Comparison of ENCODE assay signal across 1 cellular context in genomic region chr1:182029379-182030331, GRCh38.
TF ChIP-seq lines count a peak whose summit lies in the region.

No MANE protein-coding gene starts in this region.

TF ChIP-seq in HepG2, 621 proteins besides CTCF, POLR2A, EP300 and RAD21 (continued from another document and continues in another):
- TF ChIP-seq ZNF318 (CRISPR knock-in tag; IDR thresholded peaks at IDR 0.05) (no peak), NCOR1 (IDR thresholded peaks at IDR 0.05; ENCODE audit: borderline replicate concordance, low read length) (no peak), ZBTB49 (CRISPR knock-in tag; IDR thresholded peaks at IDR 0.05; ENCODE audit: borderline replicate concordance) (no peak), ZZZ3 (CRISPR knock-in tag; IDR thresholded peaks at IDR 0.05; ENCODE audit: borderline replicate concordance) (no peak), TBX3 (IDR thresholded peaks at IDR 0.05; ENCODE audit: borderline replicate concordance) (no peak), ATF5 (CRISPR knock-in tag; IDR thresholded peaks at IDR 0.05; ENCODE audit: low read depth) (no peak), FOXA3 (CRISPR knock-in tag; IDR thresholded peaks at IDR 0.05) (no peak), XBP1 (CRISPR knock-in tag; IDR thresholded peaks at IDR 0.05) (no peak), ZNF879 (CRISPR knock-in tag; IDR thresholded peaks at IDR 0.05) (0 out of 2 replicates have a peak, but pooled peaks have one; percentile 58), ZNF660 (CRISPR knock-in tag; IDR thresholded peaks at IDR 0.05; ENCODE audit: borderline replicate concordance, low read depth) (no peak), TFDP2 (CRISPR knock-in tag; IDR thresholded peaks at IDR 0.05) (peak; percentile 75), IKZF4 (CRISPR knock-in tag; IDR thresholded peaks at IDR 0.05; ENCODE audit: borderline replicate concordance, low read depth, not compliant biosample characterization) (no peak), REXO4 (CRISPR knock-in tag; IDR thresholded peaks at IDR 0.05; ENCODE audit: borderline replicate concordance) (no peak), HDAC1 (CRISPR knock-in tag; IDR thresholded peaks at IDR 0.05) (no peak), HNRNPK (IDR thresholded peaks at IDR 0.05; ENCODE audit: low read depth, low read length, poor library complexity, severe bottlenecking) (no peak), NFYB (CRISPR knock-in tag; IDR thresholded peaks at IDR 0.05) (peak; percentile 59; the same call in 1 of the 2 replicates), TEAD3 (CRISPR knock-in tag; optimal IDR thresholded peaks at IDR 0.05; ENCODE audit: borderline replicate concordance) (no peak), CHCHD3 (CRISPR knock-in tag; IDR thresholded peaks at IDR 0.05) (no peak), TRAFD1 (CRISPR knock-in tag; IDR thresholded peaks at IDR 0.05; ENCODE audit: borderline replicate concordance) (no peak), NFKBIZ (CRISPR knock-in tag; IDR thresholded peaks at IDR 0.05) (no peak), ZKSCAN1 (IDR thresholded peaks at IDR 0.05; ENCODE audit: low read length) (no peak), PHF8 (CRISPR knock-in tag; IDR thresholded peaks at IDR 0.05) (peak; percentile 87), IRF1 (CRISPR knock-in tag; IDR thresholded peaks at IDR 0.05; ENCODE audit: low read depth) (no peak), DPF2 (CRISPR knock-in tag; IDR thresholded peaks at IDR 0.05; ENCODE audit: borderline replicate concordance, low read depth) (no peak), ZNF510 (CRISPR knock-in tag; IDR thresholded peaks at IDR 0.05; ENCODE audit: low read depth) (no peak), TBL1XR1 (IDR thresholded peaks at IDR 0.05; ENCODE audit: borderline replicate concordance, low read length, partially characterized antibody) (no peak), ZNF768 (CRISPR knock-in tag; IDR thresholded peaks at IDR 0.05) (no peak), NFYC (CRISPR knock-in tag; IDR thresholded peaks at IDR 0.05) (peak; percentile 67), HOXD1 (CRISPR knock-in tag; IDR thresholded peaks at IDR 0.05) (no peak), SALL2 (CRISPR knock-in tag; IDR thresholded peaks at IDR 0.05) (no peak), TIGD3 (CRISPR knock-in tag; IDR thresholded peaks at IDR 0.05; ENCODE audit: borderline replicate concordance) (no peak), CBX1 (IDR thresholded peaks at IDR 0.05; ENCODE audit: low read depth) (no peak), ZNF546 (CRISPR knock-in tag; conservative IDR thresholded peaks at IDR 0.05) (peak; percentile 77), MED8 (CRISPR knock-in tag; IDR thresholded peaks at IDR 0.05; ENCODE audit: insufficient replicate concordance) (peak; percentile 35), TBX2 (CRISPR knock-in tag; IDR thresholded peaks at IDR 0.05; ENCODE audit: borderline replicate concordance) (no peak; the same call in 1 of the 2 replicates), ZNF530 (CRISPR knock-in tag; IDR thresholded peaks at IDR 0.05; ENCODE audit: low read depth) (no peak), SYNCRIP (IDR thresholded peaks at IDR 0.05; ENCODE audit: insufficient read depth, low read depth, low read length) (no peak), TOPORS (CRISPR knock-in tag; IDR thresholded peaks at IDR 0.05) (no peak; the same call in 1 of the 2 replicates)
